ENCODE assay signal across 1 cellular context in genomic region chr1:27000817-27001460, GRCh38.
TF ChIP-seq lines count a peak whose summit lies in the region.

No MANE protein-coding gene starts in this region.

TF ChIP-seq in K562, 482 proteins besides CTCF, POLR2A, EP300 and RAD21:
- no peak for TF ChIP-seq ZNF583 (CRISPR knock-in tag; IDR thresholded peaks at IDR 0.05)
- no peak for TF ChIP-seq SAFB2 (IDR thresholded peaks at IDR 0.05; ENCODE audit: borderline replicate concordance, low read depth, low read length, severe bottlenecking)
- TF ChIP-seq KAT2B (IDR thresholded peaks at IDR 0.05; ENCODE audit: low read depth, low read length), result no peak
- TF ChIP-seq IRF2 (CRISPR knock-in tag; IDR thresholded peaks at IDR 0.05), result no peak
- TF ChIP-seq HEY1 (CRISPR knock-in tag; IDR thresholded peaks at IDR 0.05; ENCODE audit: borderline replicate concordance), result no peak
- TF ChIP-seq PBX2 (CRISPR knock-in tag; IDR thresholded peaks at IDR 0.05; ENCODE audit: low read depth), result no peak
- TF ChIP-seq PBX2 (tag; conservative IDR thresholded peaks at IDR 0.05; ENCODE audit: low read depth), result no peak
- no peak for TF ChIP-seq SNRNP70 (optimal IDR thresholded peaks at IDR 0.05; ENCODE audit: low read depth, low read length)
- no peak for TF ChIP-seq FUS (optimal IDR thresholded peaks at IDR 0.05; ENCODE audit: low read depth, low read length)
- no peak for TF ChIP-seq LCOR (CRISPR knock-in tag; IDR thresholded peaks at IDR 0.05)
- TF ChIP-seq ETV5 (CRISPR knock-in tag; IDR thresholded peaks at IDR 0.05; ENCODE audit: low read depth), result no peak
- no peak for TF ChIP-seq ZEB2 (IDR thresholded peaks at IDR 0.05)
